In genomic region chr1:199545780-199546179, GRCh38 we compare ENCODE assay signal across 9 cellular contexts.
DNase-seq lines count a peak whose midpoint lies in the region; ATAC-seq and TF ChIP-seq lines count a peak whose summit lies in the region.
"Had no signal": no experiment of that assay in that cellular context is flagged by ENCODE, and none has a peak within 500 bp of the region (broad histone marks: within the 10 kb centered on the region; RNA-seq: fewer than 3 reads in every experiment).

No MANE protein-coding gene starts in this region.

- TF ChIP-seq POLR2A in heart left ventricle (IDR thresholded peaks at IDR 0.05) = no peak

- CTCF ChIA-PET in Panc1 (lab: Charles Lee) = no interaction called here

- intact Hi-C loops in Panc1 (cut with micrococcal nuclease; ENCODE audit: unreplicated experiment) = no loop called here
- intact Hi-C loops in heart left ventricle (cut with DNase I) = loop anchor here in 2 of 10 donors (10.0 kb wide), 1 partner anchor 791 kb away; no protein-coding TSS in a partner anchor

- no peaks in the 10 kb centered on the region for H3K36me3 ChIP-seq in Panc1 (ENCODE audit: control insufficient read depth, insufficient read depth, low read length)
- no peaks in the 10 kb centered on the region for H3K36me3 ChIP-seq in heart left ventricle

- ATAC-seq in GM18508 (IDR thresholded peaks at IDR 0.05; ENCODE audit: insufficient read depth, unreplicated experiment) (peak; percentile 56), HG02763 (IDR thresholded peaks at IDR 0.05; ENCODE audit: unreplicated experiment) (peak; percentile 34), Panc1 (no peak), heart left ventricle (no peak)

- WGBS in heart left ventricle, 4 donors = 31 to 69% (median 56%) methylated on average over 1 of the region's 1 CpG

- H3K9me3 ChIP-seq in Panc1 (ENCODE audit: control insufficient read depth, insufficient read depth, low read depth, low read length) (no peaks in the 10 kb centered on the region), heart left ventricle (peaks cover 0 to 5% (median 0%) of the 10 kb centered on the region in 12 donors)

- TF ChIP-seq CTCF in Panc1 (IDR thresholded peaks at IDR 0.05) = peak; percentile 40
- TF ChIP-seq CTCF in heart left ventricle (IDR thresholded peaks at IDR 0.05) = no peak

- DNase-seq in Panc1 (ENCODE audit: low read depth, low spot score) = no peak
- peak; percentile 90 for DNase-seq in kidney tubule cell (ENCODE audit: low spot score)
- DNase-seq in cerebellar cortex (ENCODE audit: low spot score) = no peak
- DNase-seq in NCI-H1105 (lab: John Stamatoyannopoulos, UW) = no peak
- no peak for DNase-seq in stimulated activated CD4-positive, alpha-beta T cell treated with anti-CD3 and anti-CD28 coated beads, Interleukin-1b, Interleukin-23, amount 100 ng/mL, for 48 hours
- DNase-seq in heart left ventricle = no peak
- DNase-seq: nephron progenitor cell had no signal

- in situ Hi-C loops in Panc1 (cut with HindIII; ENCODE audit: low pct_unique_long_range_greater_than_20kb, low sequenced_read_pairs) = no loop called here

- POLR2A ChIA-PET in Panc1 (lab: Charles Lee) = no interaction called here

- H3K4me3 ChIP-seq in Panc1 (ENCODE audit: low read depth in 2 of 2, low read length in 2 of 2) = no peak overlapping the region
- no peak overlapping the region for H3K4me3 ChIP-seq in heart left ventricle

- no TSS peak for BruUV-seq in Panc1 (replicated peaks; lab: Mats Ljungman, UMichigan)

- H3K4me1 ChIP-seq in Panc1 (ENCODE audit: control insufficient read depth, insufficient read depth, low read length) (0 out of 2 replicates have a peak, but pooled peaks cover 1% of the 10 kb centered on the region), heart left ventricle (no peaks in the 10 kb centered on the region)

- H3K27ac ChIP-seq in Panc1 (ENCODE audit: low read length) (no peak overlapping the region), heart left ventricle (no peak overlapping the region)

- H3K27me3 ChIP-seq in Panc1 (ENCODE audit: control insufficient read depth, insufficient read depth, low read length) (no peaks in the 10 kb centered on the region), heart left ventricle (no peaks in the 10 kb centered on the region)

Comparison
In these comparisons a context has a peak if more than half of its experiments do, and no peak if none do; other contexts are left out.
1. ATAC-seq: peak in GM18508 (single experiment) and HG02763 (single experiment); none in Panc1 (single experiment) and heart left ventricle (0 of 4).